Comparison of ENCODE assay signal across 1 cellular context in the genomic region with DNA sequence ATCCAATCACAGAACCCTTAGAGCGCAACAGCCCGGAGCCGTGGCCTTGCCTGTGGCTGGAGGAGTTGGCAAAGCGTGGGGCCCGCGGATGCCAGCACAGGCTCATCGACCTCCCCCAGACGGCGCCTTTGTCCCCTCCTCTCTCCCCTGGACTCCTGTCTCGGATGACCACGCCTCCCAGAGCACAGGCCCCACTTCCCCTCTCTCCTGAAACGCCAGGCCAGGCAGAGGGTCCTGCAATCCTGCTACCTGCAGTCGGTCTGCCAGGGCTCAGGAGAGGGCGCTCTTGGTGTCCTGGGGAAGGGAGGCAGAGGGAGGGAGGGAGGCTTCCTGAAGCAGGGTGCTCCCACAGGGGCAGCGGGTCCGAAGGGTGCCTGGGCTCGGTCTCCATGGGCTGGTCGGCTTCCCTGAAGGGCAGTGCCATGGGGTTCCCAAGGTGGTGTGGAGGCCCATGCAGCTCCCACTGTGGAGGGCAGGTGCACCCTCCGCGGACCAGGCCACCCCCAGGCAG.
TF ChIP-seq lines count a peak whose summit lies in the region.

No MANE protein-coding gene starts in this region.

TF ChIP-seq in GM23338, 12 proteins besides CTCF, POLR2A, EP300 and RAD21 (continued from another document):
- TF ChIP-seq, protein P1, sequence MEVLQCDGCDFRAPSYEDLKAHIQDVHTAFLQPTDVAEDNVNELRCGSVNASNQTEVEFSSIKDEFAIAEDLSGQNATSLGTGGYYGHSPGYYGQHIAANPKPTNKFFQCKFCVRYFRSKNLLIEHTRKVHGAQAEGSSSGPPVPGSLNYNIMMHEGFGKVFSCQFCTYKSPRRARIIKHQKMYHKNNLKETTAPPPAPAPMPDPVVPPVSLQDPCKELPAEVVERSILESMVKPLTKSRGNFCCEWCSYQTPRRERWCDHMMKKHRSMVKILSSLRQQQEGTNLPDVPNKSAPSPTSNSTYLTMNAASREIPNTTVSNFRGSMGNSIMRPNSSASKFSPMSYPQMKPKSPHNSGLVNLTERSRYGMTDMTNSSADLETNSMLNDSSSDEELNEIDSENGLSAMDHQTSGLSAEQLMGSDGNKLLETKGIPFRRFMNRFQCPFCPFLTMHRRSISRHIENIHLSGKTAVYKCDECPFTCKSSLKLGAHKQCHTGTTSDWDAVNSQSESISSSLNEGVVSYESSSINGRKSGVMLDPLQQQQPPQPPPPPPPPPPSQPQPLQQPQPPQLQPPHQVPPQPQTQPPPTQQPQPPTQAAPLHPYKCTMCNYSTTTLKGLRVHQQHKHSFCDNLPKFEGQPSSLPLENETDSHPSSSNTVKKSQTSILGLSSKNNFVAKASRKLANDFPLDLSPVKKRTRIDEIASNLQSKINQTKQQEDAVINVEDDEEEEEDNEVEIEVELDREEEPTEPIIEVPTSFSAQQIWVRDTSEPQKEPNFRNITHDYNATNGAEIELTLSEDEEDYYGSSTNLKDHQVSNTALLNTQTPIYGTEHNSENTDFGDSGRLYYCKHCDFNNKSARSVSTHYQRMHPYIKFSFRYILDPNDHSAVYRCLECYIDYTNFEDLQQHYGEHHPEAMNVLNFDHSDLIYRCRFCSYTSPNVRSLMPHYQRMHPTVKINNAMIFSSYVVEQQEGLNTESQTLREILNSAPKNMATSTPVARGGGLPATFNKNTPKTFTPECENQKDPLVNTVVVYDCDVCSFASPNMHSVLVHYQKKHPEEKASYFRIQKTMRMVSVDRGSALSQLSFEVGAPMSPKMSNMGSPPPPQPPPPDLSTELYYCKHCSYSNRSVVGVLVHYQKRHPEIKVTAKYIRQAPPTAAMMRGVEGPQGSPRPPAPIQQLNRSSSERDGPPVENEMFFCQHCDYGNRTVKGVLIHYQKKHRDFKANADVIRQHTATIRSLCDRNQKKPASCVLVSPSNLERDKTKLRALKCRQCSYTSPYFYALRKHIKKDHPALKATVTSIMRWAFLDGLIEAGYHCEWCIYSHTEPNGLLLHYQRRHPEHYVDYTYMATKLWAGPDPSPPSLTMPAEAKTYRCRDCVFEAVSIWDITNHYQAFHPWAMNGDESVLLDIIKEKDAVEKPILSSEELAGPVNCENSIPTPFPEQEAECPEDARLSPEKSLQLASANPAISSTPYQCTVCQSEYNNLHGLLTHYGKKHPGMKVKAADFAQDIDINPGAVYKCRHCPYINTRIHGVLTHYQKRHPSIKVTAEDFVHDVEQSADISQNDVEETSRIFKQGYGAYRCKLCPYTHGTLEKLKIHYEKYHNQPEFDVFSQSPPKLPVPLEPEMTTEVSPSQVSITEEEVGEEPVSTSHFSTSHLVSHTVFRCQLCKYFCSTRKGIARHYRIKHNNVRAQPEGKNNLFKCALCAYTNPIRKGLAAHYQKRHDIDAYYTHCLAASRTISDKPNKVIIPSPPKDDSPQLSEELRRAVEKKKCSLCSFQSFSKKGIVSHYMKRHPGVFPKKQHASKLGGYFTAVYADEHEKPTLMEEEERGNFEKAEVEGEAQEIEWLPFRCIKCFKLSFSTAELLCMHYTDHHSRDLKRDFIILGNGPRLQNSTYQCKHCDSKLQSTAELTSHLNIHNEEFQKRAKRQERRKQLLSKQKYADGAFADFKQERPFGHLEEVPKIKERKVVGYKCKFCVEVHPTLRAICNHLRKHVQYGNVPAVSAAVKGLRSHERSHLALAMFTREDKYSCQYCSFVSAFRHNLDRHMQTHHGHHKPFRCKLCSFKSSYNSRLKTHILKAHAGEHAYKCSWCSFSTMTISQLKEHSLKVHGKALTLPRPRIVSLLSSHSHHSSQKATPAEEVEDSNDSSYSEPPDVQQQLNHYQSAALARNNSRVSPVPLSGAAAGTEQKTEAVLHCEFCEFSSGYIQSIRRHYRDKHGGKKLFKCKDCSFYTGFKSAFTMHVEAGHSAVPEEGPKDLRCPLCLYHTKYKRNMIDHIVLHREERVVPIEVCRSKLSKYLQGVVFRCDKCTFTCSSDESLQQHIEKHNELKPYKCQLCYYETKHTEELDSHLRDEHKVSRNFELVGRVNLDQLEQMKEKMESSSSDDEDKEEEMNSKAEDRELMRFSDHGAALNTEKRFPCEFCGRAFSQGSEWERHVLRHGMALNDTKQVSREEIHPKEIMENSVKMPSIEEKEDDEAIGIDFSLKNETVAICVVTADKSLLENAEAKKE (CRISPR knock-in tag; IDR thresholded peaks at IDR 0.05), result no peak
- TF ChIP-seq STAT1 (IDR thresholded peaks at IDR 0.05; ENCODE audit: unreplicated experiment), result no peak
- TF ChIP-seq POLR2AphosphoS5 (IDR thresholded peaks at IDR 0.05; ENCODE audit: low read depth), result no peak
- TF ChIP-seq ZNF114 (CRISPR knock-in tag; IDR thresholded peaks at IDR 0.05), result no peak
- no peak for TF ChIP-seq JUNB (IDR thresholded peaks at IDR 0.05; ENCODE audit: unreplicated experiment)
- no peak for TF ChIP-seq REST (IDR thresholded peaks at IDR 0.05; ENCODE audit: unreplicated experiment)
- no peak for TF ChIP-seq EZH2phosphoT487 (IDR thresholded peaks at IDR 0.05; ENCODE audit: unreplicated experiment)
- no peak for TF ChIP-seq EZH2 (IDR thresholded peaks at IDR 0.05; ENCODE audit: low read depth, unreplicated experiment)
TF ChIP-seq in GM23338: peak in this region for 0.
